In genomic region chr19:7522923-7523667, GRCh38 we compare ENCODE assay signal across 8 cellular contexts. TPM values are rescaled to one million over a fixed set of nuclear protein-coding genes. Genes with fewer than 3 reads are reported as not detected.
DNase-seq lines count a peak whose midpoint lies in the region; ATAC-seq lines count a peak whose summit lies in the region.

No MANE protein-coding gene starts in this region.

- peaks cover 2% of the 10 kb centered on the region for H3K27me3 Mint-ChIP-seq in dendritic cell treated with granulocyte-macrophage colony-stimulating factor and Interleukin-4, amounts not matched to agents 40 ng/mL and 50 ng/mL, for 4 days
- H3K27me3 Mint-ChIP-seq in naive thymus-derived CD8-positive, alpha-beta T cell = no peaks in the 10 kb centered on the region

- H3K36me3 ChIP-seq in KOPT-K1 (ENCODE audit: insufficient read depth, low read length) = peaks cover 5% of the 10 kb centered on the region; the same call in 1 of the 2 replicates

- no peaks in the 10 kb centered on the region for H3K9me3 Mint-ChIP-seq in dendritic cell treated with granulocyte-macrophage colony-stimulating factor and Interleukin-4, amounts not matched to agents 40 ng/mL and 50 ng/mL, for 4 days
- no peaks in the 10 kb centered on the region for H3K9me3 Mint-ChIP-seq in naive thymus-derived CD8-positive, alpha-beta T cell

- H3K27ac Mint-ChIP-seq in dendritic cell treated with granulocyte-macrophage colony-stimulating factor and Interleukin-4, amounts not matched to agents 40 ng/mL and 50 ng/mL, for 4 days = peak overlapping the region; percentile 72
- H3K27ac Mint-ChIP-seq in naive thymus-derived CD8-positive, alpha-beta T cell = peak overlapping the region in 5 of 10 donors; percentile 33 to 72 (median 44)

- no peak for ATAC-seq in naive thymus-derived CD8-positive, alpha-beta T cell
- no peak for ATAC-seq in GM18519 (IDR thresholded peaks at IDR 0.05; ENCODE audit: low FRiP score, unreplicated experiment)

- H3K36me3 Mint-ChIP-seq in dendritic cell treated with granulocyte-macrophage colony-stimulating factor and Interleukin-4, amounts not matched to agents 40 ng/mL and 50 ng/mL, for 4 days (ENCODE audit: low read depth) = peaks cover 71% of the 10 kb centered on the region
- H3K36me3 Mint-ChIP-seq in naive thymus-derived CD8-positive, alpha-beta T cell = peaks cover 0 to 8% (median 0%) of the 10 kb centered on the region in 3 donors

- peaks cover 56% of the 10 kb centered on the region for H3K4me1 Mint-ChIP-seq in dendritic cell treated with granulocyte-macrophage colony-stimulating factor and Interleukin-4, amounts not matched to agents 40 ng/mL and 50 ng/mL, for 4 days (ENCODE audit: low read depth)
- peaks cover 10 to 17% (median 12%) of the 10 kb centered on the region in 4 donors for H3K4me1 Mint-ChIP-seq in naive thymus-derived CD8-positive, alpha-beta T cell

- peak overlapping the region; percentile 39 for H3K27ac ChIP-seq in KOPT-K1 (ENCODE audit: low read depth, low read length, poor library complexity, severe bottlenecking)

- no peaks in the 10 kb centered on the region for H3K9me3 ChIP-seq in KOPT-K1 (ENCODE audit: insufficient read depth, low read length, poor library complexity, severe bottlenecking)

- peak; percentile 41 for DNase-seq in EH (ENCODE audit: low read depth)
- DNase-seq in naive thymus-derived CD8-positive, alpha-beta T cell = no peak
- DNase-seq in 8988T = no peak
- DNase-seq in NCI-H510A treated with DMSO at 0.1 percent for 48 hours (lab: John Stamatoyannopoulos, UW) = no peak
- no peak for DNase-seq in activated gamma-delta T cell treated with Interleukin-2 at 50 U/mL for 16 hours

- H3K4me3 Mint-ChIP-seq in dendritic cell treated with granulocyte-macrophage colony-stimulating factor and Interleukin-4, amounts not matched to agents 40 ng/mL and 50 ng/mL, for 4 days = peak overlapping the region; percentile 81
- peak overlapping the region; percentile 62 to 84 (median 76) for H3K4me3 Mint-ChIP-seq in naive thymus-derived CD8-positive, alpha-beta T cell

- POLR2A ChIA-PET in naive thymus-derived CD8-positive, alpha-beta T cell (lab: Charles Lee) = interaction anchor here (0.5 to 5.7 kb wide), 6 partner anchors 11 to 1062 kb away, joined by 3 to 63 read pairs (median 4); partner anchors contain the start of genes ARHGEF18 and PNPLA6

- intact Hi-C loops in dendritic cell treated with granulocyte-macrophage colony-stimulating factor and Interleukin-4, amounts not matched to agents 40 ng/mL and 50 ng/mL, for 4 days (cut with micrococcal nuclease) = loop anchor here (1.0 to 10.0 kb wide), 3 partner anchors 11 to 128 kb away; no protein-coding TSS in a partner anchor

RNA-seq across cellular contexts. Expression of gene MCOLN1, which starts 0.7 kb away (rescaled TPM):
- 10 to 100 TPM; 13.7 TPM for total RNA-seq in naive thymus-derived CD8-positive, alpha-beta T cell
- polyA plus RNA-seq in naive thymus-derived CD8-positive, alpha-beta T cell = 10 to 100 TPM in 1 of 3 donors, 1 to 10 TPM in 2; 6.5 to 10.1 (median 6.6) TPM

RNA-seq across cellular contexts. Expression of gene ZNF358, which starts 7.2 kb away (rescaled TPM):
- total RNA-seq in naive thymus-derived CD8-positive, alpha-beta T cell = 10 to 100 TPM; 10.2 to 10.8 TPM
- 1 to 10 TPM in 2 of 3 donors, under 1 TPM in 1; 0.71 to 2.5 (median 1.7) TPM for polyA plus RNA-seq in naive thymus-derived CD8-positive, alpha-beta T cell

RNA-seq across cellular contexts. Expression of gene PNPLA6, which starts 12.4 kb away (rescaled TPM):
- 100 to 1,000 TPM; 114 to 116 TPM for total RNA-seq in naive thymus-derived CD8-positive, alpha-beta T cell
- polyA plus RNA-seq in naive thymus-derived CD8-positive, alpha-beta T cell = 10 to 100 TPM in 1 of 3 donors, 1 to 10 TPM in 2; 5.9 to 10.2 (median 7.0) TPM

RNA-seq across cellular contexts. Expression of gene PEX11G, which starts 34.3 kb away (rescaled TPM):
- total RNA-seq in naive thymus-derived CD8-positive, alpha-beta T cell = 1 to 10 TPM in 1 of 2 experiments, under 1 TPM in 1; 0.88 to 1.1 TPM
- 1 to 10 TPM in 2 of 3 donors, under 1 TPM in 1; 0.68 to 2.7 (median 2.3) TPM for polyA plus RNA-seq in naive thymus-derived CD8-positive, alpha-beta T cell
